1 cellular context compared by ENCODE assay signal in genomic region chr1:233597489-233597901, GRCh38.
TF ChIP-seq lines count a peak whose summit lies in the region.

No MANE protein-coding gene starts in this region.

TF ChIP-seq in GM12878, 131 proteins besides CTCF, POLR2A, EP300 and RAD21 (continued from another document and continues in another):
- TF ChIP-seq IRF5 (IDR thresholded peaks at IDR 0.05; ENCODE audit: borderline replicate concordance) (no peak), SUPT20H (IDR thresholded peaks at IDR 0.05; ENCODE audit: borderline replicate concordance, control insufficient read depth, low read depth, low read length) (no peak), SIX5 (IDR thresholded peaks at IDR 0.05; ENCODE audit: low read depth, low read length, severe bottlenecking) (no peak), RUNX3 (IDR thresholded peaks at IDR 0.05; ENCODE audit: low read length) (peak; percentile 90), CBFB (IDR thresholded peaks at IDR 0.05; ENCODE audit: low read depth) (peak; percentile 77), CBX3 (IDR thresholded peaks at IDR 0.05; ENCODE audit: borderline replicate concordance, low read depth) (no peak), LARP7 (IDR thresholded peaks at IDR 0.05) (no peak), EED (IDR thresholded peaks at IDR 0.05; ENCODE audit: low read depth) (no peak), CEBPB (IDR thresholded peaks at IDR 0.05; ENCODE audit: borderline replicate concordance in 1 of 2, low read depth in 2 of 2, low read length in 2 of 2) (peak in 1 of 2 experiments; percentile 24; a peak in 1 of 4 replicates), REST (IDR thresholded peaks at IDR 0.05; ENCODE audit: low read depth, low read length) (0 out of 2 replicates have a peak, but pooled peaks have one; percentile 16), SP1 (IDR thresholded peaks at IDR 0.05; ENCODE audit: low read depth, low read length) (no peak), FOXM1 (IDR thresholded peaks at IDR 0.05; ENCODE audit: low read depth, low read length) (peak; percentile 90; the same call in 1 of the 2 replicates), CREB1 (IDR thresholded peaks at IDR 0.05; ENCODE audit: low read depth) (0 out of 2 replicates have a peak, but pooled peaks have one; percentile 19), NBN (IDR thresholded peaks at IDR 0.05) (peak; percentile 61), FOXK2 (IDR thresholded peaks at IDR 0.05) (no peak), BCL3 (IDR thresholded peaks at IDR 0.05; ENCODE audit: borderline replicate concordance, insufficient read depth, low read depth, low read length, poor library complexity, severe bottlenecking) (peak; percentile 45), E2F4 (IDR thresholded peaks at IDR 0.05; ENCODE audit: low read depth, low read length) (no peak), POLR2AphosphoS5 (IDR thresholded peaks at IDR 0.05; ENCODE audit: low read length) (no peak), RELB (IDR thresholded peaks at IDR 0.05; ENCODE audit: low read depth) (peak; percentile 95), EGR1 (IDR thresholded peaks at IDR 0.05; ENCODE audit: borderline replicate concordance in 1 of 2, low read depth in 2 of 2, low read length in 2 of 2) (no peak), CREM (IDR thresholded peaks at IDR 0.05; ENCODE audit: low read depth) (peak; percentile 64; the same call in 1 of the 2 replicates), NRF1 (conservative IDR thresholded peaks at IDR 0.05; ENCODE audit: low read depth, low read length) (no peak), SMAD1 (IDR thresholded peaks at IDR 0.05; ENCODE audit: low read depth, partially characterized antibody) (peak; percentile 81), ZNF384 (IDR thresholded peaks at IDR 0.05; ENCODE audit: borderline replicate concordance, low read depth, low read length) (peak; percentile 81), BCL11A (IDR thresholded peaks at IDR 0.05; ENCODE audit: low read depth, low read length) (peak; percentile 85), DPF2 (IDR thresholded peaks at IDR 0.05) (peak; percentile 80), MTA2 (IDR thresholded peaks at IDR 0.05; ENCODE audit: low read depth) (peak; percentile 100), BCLAF1 (IDR thresholded peaks at IDR 0.05) (no peak), KLF5 (IDR thresholded peaks at IDR 0.05; ENCODE audit: partially characterized antibody) (peak; percentile 78), ESRRA (IDR thresholded peaks at IDR 0.05; ENCODE audit: low read length) (no peak), TCF7 (IDR thresholded peaks at IDR 0.05; ENCODE audit: borderline replicate concordance) (no peak), MEF2B (IDR thresholded peaks at IDR 0.05; ENCODE audit: partially characterized antibody, poor library complexity, severe bottlenecking) (peak; percentile 91), BRCA1 (IDR thresholded peaks at IDR 0.05; ENCODE audit: low read depth, low read length) (no peak), JUNB (IDR thresholded peaks at IDR 0.05) (peak; percentile 76), MAX (IDR thresholded peaks at IDR 0.05; ENCODE audit: low read depth, low read length) (no peak), RB1 (IDR thresholded peaks at IDR 0.05; ENCODE audit: borderline replicate concordance) (no peak), STAT1 (conservative IDR thresholded peaks at IDR 0.05) (no peak)
- TF ChIP-seq, protein P1, sequence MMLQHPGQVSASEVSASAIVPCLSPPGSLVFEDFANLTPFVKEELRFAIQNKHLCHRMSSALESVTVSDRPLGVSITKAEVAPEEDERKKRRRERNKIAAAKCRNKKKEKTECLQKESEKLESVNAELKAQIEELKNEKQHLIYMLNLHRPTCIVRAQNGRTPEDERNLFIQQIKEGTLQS (IDR thresholded peaks at IDR 0.05; ENCODE audit: borderline replicate concordance, extremely low read depth, low read depth, low read length), result no peak
- TF ChIP-seq, protein P2, sequence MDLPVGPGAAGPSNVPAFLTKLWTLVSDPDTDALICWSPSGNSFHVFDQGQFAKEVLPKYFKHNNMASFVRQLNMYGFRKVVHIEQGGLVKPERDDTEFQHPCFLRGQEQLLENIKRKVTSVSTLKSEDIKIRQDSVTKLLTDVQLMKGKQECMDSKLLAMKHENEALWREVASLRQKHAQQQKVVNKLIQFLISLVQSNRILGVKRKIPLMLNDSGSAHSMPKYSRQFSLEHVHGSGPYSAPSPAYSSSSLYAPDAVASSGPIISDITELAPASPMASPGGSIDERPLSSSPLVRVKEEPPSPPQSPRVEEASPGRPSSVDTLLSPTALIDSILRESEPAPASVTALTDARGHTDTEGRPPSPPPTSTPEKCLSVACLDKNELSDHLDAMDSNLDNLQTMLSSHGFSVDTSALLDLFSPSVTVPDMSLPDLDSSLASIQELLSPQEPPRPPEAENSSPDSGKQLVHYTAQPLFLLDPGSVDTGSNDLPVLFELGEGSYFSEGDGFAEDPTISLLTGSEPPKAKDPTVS (IDR thresholded peaks at IDR 0.05; ENCODE audit: low read depth, low read length), result no peak
- TF ChIP-seq, protein P3, sequence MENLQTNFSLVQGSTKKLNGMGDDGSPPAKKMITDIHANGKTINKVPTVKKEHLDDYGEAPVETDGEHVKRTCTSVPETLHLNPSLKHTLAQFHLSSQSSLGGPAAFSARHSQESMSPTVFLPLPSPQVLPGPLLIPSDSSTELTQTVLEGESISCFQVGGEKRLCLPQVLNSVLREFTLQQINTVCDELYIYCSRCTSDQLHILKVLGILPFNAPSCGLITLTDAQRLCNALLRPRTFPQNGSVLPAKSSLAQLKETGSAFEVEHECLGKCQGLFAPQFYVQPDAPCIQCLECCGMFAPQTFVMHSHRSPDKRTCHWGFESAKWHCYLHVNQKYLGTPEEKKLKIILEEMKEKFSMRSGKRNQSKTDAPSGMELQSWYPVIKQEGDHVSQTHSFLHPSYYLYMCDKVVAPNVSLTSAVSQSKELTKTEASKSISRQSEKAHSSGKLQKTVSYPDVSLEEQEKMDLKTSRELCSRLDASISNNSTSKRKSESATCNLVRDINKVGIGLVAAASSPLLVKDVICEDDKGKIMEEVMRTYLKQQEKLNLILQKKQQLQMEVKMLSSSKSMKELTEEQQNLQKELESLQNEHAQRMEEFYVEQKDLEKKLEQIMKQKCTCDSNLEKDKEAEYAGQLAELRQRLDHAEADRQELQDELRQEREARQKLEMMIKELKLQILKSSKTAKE (IDR thresholded peaks at IDR 0.05; ENCODE audit: low read depth, poor library complexity, severe bottlenecking), result peak; percentile 61
- TF ChIP-seq, protein P4, sequence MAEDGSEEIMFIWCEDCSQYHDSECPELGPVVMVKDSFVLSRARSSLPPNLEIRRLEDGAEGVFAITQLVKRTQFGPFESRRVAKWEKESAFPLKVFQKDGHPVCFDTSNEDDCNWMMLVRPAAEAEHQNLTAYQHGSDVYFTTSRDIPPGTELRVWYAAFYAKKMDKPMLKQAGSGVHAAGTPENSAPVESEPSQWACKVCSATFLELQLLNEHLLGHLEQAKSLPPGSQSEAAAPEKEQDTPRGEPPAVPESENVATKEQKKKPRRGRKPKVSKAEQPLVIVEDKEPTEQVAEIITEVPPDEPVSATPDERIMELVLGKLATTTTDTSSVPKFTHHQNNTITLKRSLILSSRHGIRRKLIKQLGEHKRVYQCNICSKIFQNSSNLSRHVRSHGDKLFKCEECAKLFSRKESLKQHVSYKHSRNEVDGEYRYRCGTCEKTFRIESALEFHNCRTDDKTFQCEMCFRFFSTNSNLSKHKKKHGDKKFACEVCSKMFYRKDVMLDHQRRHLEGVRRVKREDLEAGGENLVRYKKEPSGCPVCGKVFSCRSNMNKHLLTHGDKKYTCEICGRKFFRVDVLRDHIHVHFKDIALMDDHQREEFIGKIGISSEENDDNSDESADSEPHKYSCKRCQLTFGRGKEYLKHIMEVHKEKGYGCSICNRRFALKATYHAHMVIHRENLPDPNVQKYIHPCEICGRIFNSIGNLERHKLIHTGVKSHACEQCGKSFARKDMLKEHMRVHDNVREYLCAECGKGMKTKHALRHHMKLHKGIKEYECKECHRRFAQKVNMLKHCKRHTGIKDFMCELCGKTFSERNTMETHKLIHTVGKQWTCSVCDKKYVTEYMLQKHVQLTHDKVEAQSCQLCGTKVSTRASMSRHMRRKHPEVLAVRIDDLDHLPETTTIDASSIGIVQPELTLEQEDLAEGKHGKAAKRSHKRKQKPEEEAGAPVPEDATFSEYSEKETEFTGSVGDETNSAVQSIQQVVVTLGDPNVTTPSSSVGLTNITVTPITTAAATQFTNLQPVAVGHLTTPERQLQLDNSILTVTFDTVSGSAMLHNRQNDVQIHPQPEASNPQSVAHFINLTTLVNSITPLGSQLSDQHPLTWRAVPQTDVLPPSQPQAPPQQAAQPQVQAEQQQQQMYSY (CRISPR knock-in tag; IDR thresholded peaks at IDR 0.05), result no peak
